In the genomic region with DNA sequence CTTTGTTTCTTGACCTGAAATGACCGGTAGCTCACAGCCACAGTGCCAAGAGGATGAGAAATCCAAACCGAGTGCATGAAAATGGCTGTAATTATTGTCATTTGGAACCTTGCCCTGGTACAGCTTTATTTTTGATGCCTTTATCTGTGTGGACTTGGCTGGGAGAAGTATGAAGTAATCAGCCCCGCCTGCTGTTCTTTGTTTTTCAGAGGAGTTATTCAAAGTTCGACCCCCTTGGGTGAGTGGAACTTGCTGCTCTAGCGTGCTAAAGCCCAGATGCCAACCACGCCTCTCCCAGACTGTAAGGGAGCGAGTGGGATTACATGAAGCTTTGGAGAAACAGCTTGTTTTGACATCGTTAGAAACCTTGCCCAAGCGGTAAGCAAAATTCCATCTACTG, we compare ENCODE assay signal across 10 cellular contexts.
DNase-seq lines count a peak whose midpoint lies in the region; ATAC-seq, FAIRE-seq and TF ChIP-seq lines count a peak whose summit lies in the region.
"Had no signal": no experiment of that assay in that cellular context is flagged by ENCODE, and none has a peak within 500 bp of the region (broad histone marks: within the 10 kb centered on the region; RNA-seq: fewer than 3 reads in every experiment).

No MANE protein-coding gene starts in this region.

- FAIRE-seq in GM19239 (lab: Jason Lieb, UNC), result no peak

- no peak overlapping the region for H3K4me3 ChIP-seq in cardiac fibroblast (replicated peaks in 1 of 2; ENCODE audit: low read depth in 2 of 2, low read length in 2 of 2)
- H3K4me3 ChIP-seq: colonic mucosa had no signal

- H3K36me3 Mint-ChIP-seq in stimulated activated effector memory CD8-positive, alpha-beta T cell treated with anti-CD3 and anti-CD28 coated beads, Interleukin-12 subunit alpha, Interleukin-12 subunit beta, amount 100 ng/mL, for 72 hours, result no peaks in the 10 kb centered on the region

- no peaks in the 10 kb centered on the region for H3K4me1 Mint-ChIP-seq in stimulated activated effector memory CD8-positive, alpha-beta T cell treated with anti-CD3 and anti-CD28 coated beads, Interleukin-12 subunit alpha, Interleukin-12 subunit beta, amount 100 ng/mL, for 72 hours
- H3K4me1 Mint-ChIP-seq: CD8-positive, alpha-beta memory T cell had no signal

- no peak for ATAC-seq in GM18867 (IDR thresholded peaks at IDR 0.05; ENCODE audit: unreplicated experiment)
- ATAC-seq in stimulated activated effector memory CD8-positive, alpha-beta T cell treated with anti-CD3 and anti-CD28 coated beads, Interleukin-12 subunit alpha, Interleukin-12 subunit beta, amount 100 ng/mL, for 72 hours, result no peak
- ATAC-seq in HG03108 (IDR thresholded peaks at IDR 0.05; ENCODE audit: unreplicated experiment), result no peak

- H3K27ac Mint-ChIP-seq in stimulated activated effector memory CD8-positive, alpha-beta T cell treated with anti-CD3 and anti-CD28 coated beads, Interleukin-12 subunit alpha, Interleukin-12 subunit beta, amount 100 ng/mL, for 72 hours, result no peak overlapping the region

- TF ChIP-seq CTCF in AG09319 (IDR thresholded peaks at IDR 0.05; ENCODE audit: low read depth, low read length), result no peak
- no peak for TF ChIP-seq CTCF in cardiac fibroblast (IDR thresholded peaks at IDR 0.05; ENCODE audit: low read depth, low read length)

- DNase-seq in AG09319 (ENCODE audit: extremely low read depth, low read depth) (peak; percentile 23), NCI-H1105 treated with DMSO at 0.1 percent for 48 hours (lab: John Stamatoyannopoulos, UW) (peak; percentile 94), cardiac fibroblast (ENCODE audit: low read depth in 2 of 2) (peak; percentile 33 to 98), medulla oblongata (ENCODE audit: extremely low spot score) (peak; percentile 15), GM19239 (ENCODE audit: insufficient read length, low spot score) (no peak)
- DNase-seq in stimulated activated effector memory CD8-positive, alpha-beta T cell treated with anti-CD3 and anti-CD28 coated beads, Interleukin-12 subunit alpha, Interleukin-12 subunit beta, amount 100 ng/mL, for 72 hours (ENCODE audit: low spot score in 2 of 2), result no peak
- DNase-seq: CD8-positive, alpha-beta memory T cell; colonic mucosa had no signal

- H3K4me3 Mint-ChIP-seq in stimulated activated effector memory CD8-positive, alpha-beta T cell treated with anti-CD3 and anti-CD28 coated beads, Interleukin-12 subunit alpha, Interleukin-12 subunit beta, amount 100 ng/mL, for 72 hours, result no peak overlapping the region
- H3K4me3 Mint-ChIP-seq: CD8-positive, alpha-beta memory T cell had no signal

- no peaks in the 10 kb centered on the region for H3K9me3 Mint-ChIP-seq in stimulated activated effector memory CD8-positive, alpha-beta T cell treated with anti-CD3 and anti-CD28 coated beads, Interleukin-12 subunit alpha, Interleukin-12 subunit beta, amount 100 ng/mL, for 72 hours

Comparison
In these comparisons a context has a peak if more than half of its experiments do, and no peak if none do; other contexts are left out.
1. DNase-seq: peak in AG09319 (single experiment), NCI-H1105 treated with DMSO at 0.1 percent for 48 hours (single experiment), cardiac fibroblast (2 of 2) and medulla oblongata (single experiment); none in stimulated activated effector memory CD8-positive, alpha-beta T cell treated with anti-CD3 and anti-CD28 coated beads, Interleukin-12 subunit alpha, Interleukin-12 subunit beta, amount 100 ng/mL, for 72 hours (0 of 2) and GM19239 (single experiment).